9 cellular contexts compared by ENCODE assay signal in genomic region chr16:66874079-66874775, GRCh38. TPM values are rescaled to one million over a fixed set of nuclear protein-coding genes. Genes with fewer than 3 reads are reported as not detected.
DNase-seq lines count a peak whose midpoint lies in the region; ATAC-seq, FAIRE-seq and TF ChIP-seq lines count a peak whose summit lies in the region.
"Had no signal": no experiment of that assay in that cellular context is flagged by ENCODE, and none has a peak within 500 bp of the region (broad histone marks: within the 10 kb centered on the region; RNA-seq: fewer than 3 reads in every experiment).

No MANE protein-coding gene starts in this region.

- no peaks in the 10 kb centered on the region for H3K36me3 ChIP-seq in BLaER1 treated with 17β-estradiol and CSF1 and Interleukin-3, amounts not matched to agents 10 nM and 100 nM
- H3K36me3 ChIP-seq in mesendoderm (ENCODE audit: control insufficient read depth, insufficient read depth, low read length) = no peaks in the 10 kb centered on the region
- no peaks in the 10 kb centered on the region for H3K36me3 ChIP-seq in pancreas

- ATAC-seq in pancreas (no peak), GM19324 (IDR thresholded peaks at IDR 0.05; ENCODE audit: low FRiP score, unreplicated experiment) (no peak)

- peak overlapping the region in 7 of 11 experiments; percentile 3 to 69 (median 55); a peak in 11 of 22 replicates for H3K9ac ChIP-seq in BLaER1 treated with 17β-estradiol and CSF1 and Interleukin-3, amounts not matched to agents 10 nM and 100 nM
- no peak overlapping the region for H3K9ac ChIP-seq in mesendoderm (ENCODE audit: low read length)

- no peaks in the 10 kb centered on the region for H3K36me3 Mint-ChIP-seq in activated T-helper 1 cell treated with anti-CD3 and anti-CD28 coated beads, Interleukin-12 subunit alpha, Interleukin-12 subunit beta, Interleukin-2, Interleukin-4 antibody, amounts not matched to agents 30 ng/mL and 10 ng/mL and 1 ng/mL, durations not matched to agents 14 hours and 24 hours and 36 hours (ENCODE audit: low read depth)

- H3K4ac ChIP-seq in mesendoderm (ENCODE audit: low read depth, low read length) = no peak overlapping the region

- H3K4me3 Mint-ChIP-seq in activated T-helper 1 cell treated with anti-CD3 and anti-CD28 coated beads, Interleukin-12 subunit alpha, Interleukin-12 subunit beta, Interleukin-2, Interleukin-4 antibody, amounts not matched to agents 30 ng/mL and 10 ng/mL and 1 ng/mL, durations not matched to agents 14 hours and 24 hours and 36 hours = peak overlapping the region; percentile 37

- no peak for FAIRE-seq in pancreas (lab: Jason Lieb, UNC)
- FAIRE-seq: endometrium had no signal

- H3K9me3 Mint-ChIP-seq in activated T-helper 1 cell treated with anti-CD3 and anti-CD28 coated beads, Interleukin-12 subunit alpha, Interleukin-12 subunit beta, Interleukin-2, Interleukin-4 antibody, amounts not matched to agents 30 ng/mL and 10 ng/mL and 1 ng/mL, durations not matched to agents 14 hours and 24 hours and 36 hours = peaks cover 7% of the 10 kb centered on the region

- no peak overlapping the region for H2AK5ac ChIP-seq in mesendoderm (ENCODE audit: low read length)

- no peaks in the 10 kb centered on the region for H3K79me2 ChIP-seq in mesendoderm (ENCODE audit: control insufficient read depth, insufficient read depth, low read length)

- H4K8ac ChIP-seq in mesendoderm (ENCODE audit: low read depth, low read length) = no peak overlapping the region

- H3K18ac ChIP-seq in mesendoderm (ENCODE audit: low read length) = no peak overlapping the region

- no peaks in the 10 kb centered on the region for H3K79me1 ChIP-seq in mesendoderm (ENCODE audit: low read length)

- no peak for TF ChIP-seq POLR2A in erythroblast (IDR thresholded peaks at IDR 0.05; ENCODE audit: low read length)

- H4K20me1 ChIP-seq in BLaER1 treated with 17β-estradiol and CSF1 and Interleukin-3, amounts not matched to agents 10 nM and 100 nM = 0 out of 22 replicates have a peak, but pooled peaks cover 0 to 10% (median 0%) of the 10 kb centered on the region in 11 experiments

- peak overlapping the region in 10 of 11 experiments; percentile 12 to 95 (median 50); a peak in 16 of 22 replicates for H3K27ac ChIP-seq in BLaER1 treated with 17β-estradiol and CSF1 and Interleukin-3, amounts not matched to agents 10 nM and 100 nM
- H3K27ac ChIP-seq in HL-60 (replicated peaks) (peak overlapping the region; percentile 60), mesendoderm (ENCODE audit: low read depth, low read length) (no peak overlapping the region), pancreas (no peak overlapping the region)

- no peak overlapping the region for H2BK15ac ChIP-seq in mesendoderm (replicated peaks; ENCODE audit: low read depth)

- TF ChIP-seq CTCF in HL-60 (IDR thresholded peaks at IDR 0.05; ENCODE audit: insufficient read depth, low read length) = no peak
- TF ChIP-seq CTCF in pancreas (IDR thresholded peaks at IDR 0.05) = no peak

- H4K5ac ChIP-seq in mesendoderm (ENCODE audit: low read length) = no peak overlapping the region

- peaks cover 0 to 17% (median 0%) of the 10 kb centered on the region in 11 experiments; a peak in 6 of 22 replicates for H3K27me3 ChIP-seq in BLaER1 treated with 17β-estradiol and CSF1 and Interleukin-3, amounts not matched to agents 10 nM and 100 nM
- no peaks in the 10 kb centered on the region for H3K27me3 ChIP-seq in HL-60 (ENCODE audit: insufficient read depth, poor library complexity, severe bottlenecking)
- no peaks in the 10 kb centered on the region for H3K27me3 ChIP-seq in mesendoderm (ENCODE audit: insufficient read depth, low read length, poor library complexity)
- no peaks in the 10 kb centered on the region for H3K27me3 ChIP-seq in pancreas

- H3K4me2 ChIP-seq in BLaER1 treated with 17β-estradiol and CSF1 and Interleukin-3, amounts not matched to agents 10 nM and 100 nM = peak overlapping the region; percentile 37 to 97 (median 60)
- H3K4me2 ChIP-seq in mesendoderm (ENCODE audit: low read length) = no peak overlapping the region

- H3K9me3 ChIP-seq in BLaER1 treated with 17β-estradiol and CSF1 and Interleukin-3, amounts not matched to agents 10 nM and 100 nM (replicated peaks in 1 of 11) = peaks cover 8 to 21% (median 11%) of the 10 kb centered on the region in 11 experiments; a peak in 20 of 22 replicates
- H3K9me3 ChIP-seq in pancreas = no peaks in the 10 kb centered on the region

- H2BK120ac ChIP-seq in mesendoderm (ENCODE audit: low read depth, low read length) = no peak overlapping the region

- H3K56ac ChIP-seq in mesendoderm (ENCODE audit: low read length) = no peak overlapping the region

- H3K27me3 Mint-ChIP-seq in activated T-helper 1 cell treated with anti-CD3 and anti-CD28 coated beads, Interleukin-12 subunit alpha, Interleukin-12 subunit beta, Interleukin-2, Interleukin-4 antibody, amounts not matched to agents 30 ng/mL and 10 ng/mL and 1 ng/mL, durations not matched to agents 14 hours and 24 hours and 36 hours (ENCODE audit: insufficient read depth) = no peaks in the 10 kb centered on the region

- peaks cover 68% of the 10 kb centered on the region for H3K4me1 Mint-ChIP-seq in activated T-helper 1 cell treated with anti-CD3 and anti-CD28 coated beads, Interleukin-12 subunit alpha, Interleukin-12 subunit beta, Interleukin-2, Interleukin-4 antibody, amounts not matched to agents 30 ng/mL and 10 ng/mL and 1 ng/mL, durations not matched to agents 14 hours and 24 hours and 36 hours (ENCODE audit: low read depth)

- peaks cover 48 to 76% (median 65%) of the 10 kb centered on the region in 10 experiments for H3K4me1 ChIP-seq in BLaER1 treated with 17β-estradiol and CSF1 and Interleukin-3, amounts not matched to agents 10 nM and 100 nM
- H3K4me1 ChIP-seq in mesendoderm (ENCODE audit: control insufficient read depth, low read depth, low read length) (no peaks in the 10 kb centered on the region), pancreas (peaks cover 6 to 16% (median 6%) of the 10 kb centered on the region in 3 donors)

- no CpG with 5 or more reads among the region's 1 CpG for WGBS in mesendoderm (ENCODE audit: extremely low coverage, insufficient coverage, low lambda C conversion rate)
- WGBS in pancreas, 2 donors = 92 to 95% methylated on average over 1 of the region's 1 CpG

- intact Hi-C loops in activated T-helper 1 cell treated with anti-CD3 and anti-CD28 coated beads, Interleukin-12 subunit alpha, Interleukin-12 subunit beta, Interleukin-2, Interleukin-4 antibody, amounts not matched to agents 30 ng/mL and 10 ng/mL and 1 ng/mL, durations not matched to agents 14 hours and 24 hours and 36 hours (cut with micrococcal nuclease) = loop anchor here (5.0 kb wide), 3 partner anchors 127 to 322 kb away; partner anchors contain the start of genes CKLF and TK2
- intact Hi-C loops in pancreas (cut with DNase I) = loop anchor here in 1 of 3 donors (5.0 kb wide), 1 partner anchor 147 kb away; no protein-coding TSS in a partner anchor

- H2BK5ac ChIP-seq in mesendoderm (ENCODE audit: low read length) = no peak overlapping the region

- DNase-seq in HL-60 (ENCODE audit: low read depth in 1 of 2, low spot score in 1 of 2) = no peak
- no peak for DNase-seq in activated T-helper 1 cell treated with anti-CD3 and anti-CD28 coated beads, Interleukin-12 subunit alpha, Interleukin-12 subunit beta, Interleukin-2, Interleukin-4 antibody, amounts not matched to agents 30 ng/mL and 10 ng/mL and 1 ng/mL, durations not matched to agents 14 hours and 24 hours and 36 hours (ENCODE audit: low spot score)
- peak; percentile 15 for DNase-seq in mesendoderm
- no peak for DNase-seq in CD1c-positive myeloid dendritic cell (ENCODE audit: extremely low spot score)
- DNase-seq in erythroblast (lab: John Stamatoyannopoulos, UW) = no peak
- no peak for DNase-seq in pancreas

- no peak overlapping the region for H3K23ac ChIP-seq in mesendoderm (ENCODE audit: low read length)

- H3K4me3 ChIP-seq in BLaER1 treated with 17β-estradiol and CSF1 and Interleukin-3, amounts not matched to agents 10 nM and 100 nM = no peak overlapping the region
- H3K4me3 ChIP-seq in HL-60 (replicated peaks; ENCODE audit: insufficient read depth, low read length) (no peak overlapping the region), mesendoderm (ENCODE audit: low read length) (no peak overlapping the region), pancreas (no peak overlapping the region)

- H3K27ac Mint-ChIP-seq in activated T-helper 1 cell treated with anti-CD3 and anti-CD28 coated beads, Interleukin-12 subunit alpha, Interleukin-12 subunit beta, Interleukin-2, Interleukin-4 antibody, amounts not matched to agents 30 ng/mL and 10 ng/mL and 1 ng/mL, durations not matched to agents 14 hours and 24 hours and 36 hours = peak overlapping the region; percentile 98

RNA-seq across cellular contexts. Expression of gene PDP2, which starts 6.1 kb away (rescaled TPM):
- 43.3 and 52.2 TPM in 2 replicates for total RNA-seq in activated T-helper 1 cell treated with anti-CD3 and anti-CD28 coated beads, Interleukin-12 subunit alpha, Interleukin-12 subunit beta, Interleukin-2, Interleukin-4 antibody, amounts not matched to agents 30 ng/mL and 10 ng/mL and 1 ng/mL, durations not matched to agents 14 hours and 24 hours and 36 hours
- polyA plus RNA-seq in mesendoderm (2013, experiment 1 of 2) = 5.9 TPM
- polyA plus RNA-seq in mesendoderm (2013, experiment 2 of 2) = 6.1 TPM
- 1 to 10 TPM; 6.1 to 8.5 (median 7.7) TPM for total RNA-seq in pancreas
- polyA plus RNA-seq in pancreas = 1 to 10 TPM; 1.6 TPM

RNA-seq across cellular contexts. Expression of gene CA7, which starts 30.0 kb away (rescaled TPM):
- total RNA-seq in activated T-helper 1 cell treated with anti-CD3 and anti-CD28 coated beads, Interleukin-12 subunit alpha, Interleukin-12 subunit beta, Interleukin-2, Interleukin-4 antibody, amounts not matched to agents 30 ng/mL and 10 ng/mL and 1 ng/mL, durations not matched to agents 14 hours and 24 hours and 36 hours = 0.13 and 0.39 TPM in 2 replicates
- 0.32 TPM for polyA plus RNA-seq in mesendoderm (2013, experiment 1 of 2)
- polyA plus RNA-seq in mesendoderm (2013, experiment 2 of 2) = 0.18 TPM
- total RNA-seq in pancreas = not detected
- not detected for polyA plus RNA-seq in pancreas

RNA-seq across cellular contexts. Expression of gene NAE1, which starts 43.5 kb away (rescaled TPM):
- 114 and 120 TPM in 2 replicates for total RNA-seq in activated T-helper 1 cell treated with anti-CD3 and anti-CD28 coated beads, Interleukin-12 subunit alpha, Interleukin-12 subunit beta, Interleukin-2, Interleukin-4 antibody, amounts not matched to agents 30 ng/mL and 10 ng/mL and 1 ng/mL, durations not matched to agents 14 hours and 24 hours and 36 hours
- 269 TPM for polyA plus RNA-seq in mesendoderm (2013, experiment 1 of 2)
- 258 TPM for polyA plus RNA-seq in mesendoderm (2013, experiment 2 of 2)
- total RNA-seq in pancreas = 10 to 100 TPM; 19.3 to 26.7 (median 21.2) TPM
- polyA plus RNA-seq in pancreas = 10 to 100 TPM; 20.4 to 29.8 TPM

RNA-seq across cellular contexts. Expression of gene CDH16, which starts 44.5 kb away (rescaled TPM):
- total RNA-seq in activated T-helper 1 cell treated with anti-CD3 and anti-CD28 coated beads, Interleukin-12 subunit alpha, Interleukin-12 subunit beta, Interleukin-2, Interleukin-4 antibody, amounts not matched to agents 30 ng/mL and 10 ng/mL and 1 ng/mL, durations not matched to agents 14 hours and 24 hours and 36 hours = not detected in 2 replicates
- not detected for polyA plus RNA-seq in mesendoderm (2013, experiment 1 of 2)
- polyA plus RNA-seq in mesendoderm (2013, experiment 2 of 2) = not detected
- total RNA-seq in pancreas = not detected
- not detected for polyA plus RNA-seq in pancreas

RNA-seq across cellular contexts. Expression of gene RRAD, which starts 51.1 kb away (rescaled TPM):
- 0.83 and 0.93 TPM in 2 replicates for total RNA-seq in activated T-helper 1 cell treated with anti-CD3 and anti-CD28 coated beads, Interleukin-12 subunit alpha, Interleukin-12 subunit beta, Interleukin-2, Interleukin-4 antibody, amounts not matched to agents 30 ng/mL and 10 ng/mL and 1 ng/mL, durations not matched to agents 14 hours and 24 hours and 36 hours
- 0.06 TPM for polyA plus RNA-seq in mesendoderm (2013, experiment 1 of 2)
- 0.04 TPM for polyA plus RNA-seq in mesendoderm (2013, experiment 2 of 2)
- 1 to 10 TPM in 1 of 6 donors, under 1 TPM in 5; 0.20 to 2.7 (median 0.53) TPM for total RNA-seq in pancreas
- 1 to 10 TPM; 2.7 to 2.9 TPM for polyA plus RNA-seq in pancreas

Comparison
In these comparisons a context has a peak if more than half of its experiments do, and no peak if none do; other contexts are left out.
1. H3K27ac ChIP-seq: peak in BLaER1 treated with 17β-estradiol and CSF1 and Interleukin-3, amounts not matched to agents 10 nM and 100 nM (10 of 11) and HL-60 (single experiment); none in mesendoderm (single experiment) and pancreas (0 of 4).